ENCODE assay signal across 9 cellular contexts in genomic region chr12:57229041-57229633, GRCh38. TPM values are rescaled to one million over a fixed set of nuclear protein-coding genes. Genes with fewer than 3 reads are reported as not detected.
DNase-seq lines count a peak whose midpoint lies in the region; ATAC-seq and TF ChIP-seq lines count a peak whose summit lies in the region.
"Had no signal": no experiment of that assay in that cellular context is flagged by ENCODE, and none has a peak within 500 bp of the region (broad histone marks: within the 10 kb centered on the region; RNA-seq: fewer than 3 reads in every experiment).

No MANE protein-coding gene starts in this region.

- intact Hi-C loops in activated CD8-positive, alpha-beta T cell treated with anti-CD3 and anti-CD28 coated beads for 36 hours (cut with micrococcal nuclease) = no loop called here
- intact Hi-C loops in upper lobe of right lung (cut with DNase I) = no loop called here

- POLR2A ChIA-PET in activated CD8-positive, alpha-beta T cell treated with anti-CD3 and anti-CD28 coated beads for 36 hours (lab: Charles Lee) = interaction anchor here (0.9 to 12.7 kb wide), 8 partner anchors 9 to 291 kb away, joined by 3 to 238 read pairs (median 6); partner anchors contain the start of genes DDIT3 and STAC3

- H3K27me3 Mint-ChIP-seq in activated CD8-positive, alpha-beta T cell treated with anti-CD3 and anti-CD28 coated beads for 36 hours = peaks cover 28% of the 10 kb centered on the region

- peak overlapping the region; percentile 100 for H3K4me3 Mint-ChIP-seq in activated CD8-positive, alpha-beta T cell treated with anti-CD3 and anti-CD28 coated beads for 36 hours

- peaks cover 49% of the 10 kb centered on the region for H3K36me3 Mint-ChIP-seq in activated CD8-positive, alpha-beta T cell treated with anti-CD3 and anti-CD28 coated beads for 36 hours (ENCODE audit: low read depth)

- H3K4me1 Mint-ChIP-seq in activated CD8-positive, alpha-beta T cell treated with anti-CD3 and anti-CD28 coated beads for 36 hours (ENCODE audit: low read depth) = peaks cover 68% of the 10 kb centered on the region

- H3K27ac ChIP-seq in layer of hippocampus (ENCODE audit: low read depth, low read length) = peak overlapping the region; percentile 74
- peak overlapping the region; percentile 82 for H3K27ac ChIP-seq in upper lobe of right lung

- TF ChIP-seq CTCF in activated CD8-positive, alpha-beta T cell treated with anti-CD3 and anti-CD28 coated beads for 36 hours (IDR thresholded peaks at IDR 0.05) = no peak
- no peak for TF ChIP-seq CTCF in upper lobe of right lung (IDR thresholded peaks at IDR 0.05)

- peak overlapping the region; percentile 81 for H3K4me3 ChIP-seq in upper lobe of right lung

- CTCF ChIA-PET in activated CD8-positive, alpha-beta T cell treated with anti-CD3 and anti-CD28 coated beads for 36 hours (lab: Charles Lee) = interaction anchor here (0.8 to 13.6 kb wide), 8 partner anchors 12 to 229 kb away, joined by 3 to 431 read pairs (median 6); partner anchors contain the start of gene NXPH4

- no peak for DNase-seq in activated CD8-positive, alpha-beta T cell treated with anti-CD3 and anti-CD28 coated beads for 36 hours
- no peak for DNase-seq in upper lobe of right lung
- no peak for DNase-seq in activated effector memory CD4-positive, alpha-beta T cell treated with Interleukin-2 at 50 U/mL for 16 hours
- no peak for DNase-seq in NCI-H1092 (lab: John Stamatoyannopoulos, UW)

- H3K27me3 ChIP-seq in layer of hippocampus (ENCODE audit: control insufficient read depth, insufficient read depth, low read length) (peaks cover 22% of the 10 kb centered on the region), upper lobe of right lung (peaks cover 30% of the 10 kb centered on the region)

- peak overlapping the region; percentile 99 for H3K27ac Mint-ChIP-seq in activated CD8-positive, alpha-beta T cell treated with anti-CD3 and anti-CD28 coated beads for 36 hours

- peaks cover 29% of the 10 kb centered on the region for H3K36me3 ChIP-seq in upper lobe of right lung

- H3K4me1 ChIP-seq in upper lobe of right lung = peaks cover 33% of the 10 kb centered on the region

- ATAC-seq in GM18502 (IDR thresholded peaks at IDR 0.05; ENCODE audit: poor library complexity, unreplicated experiment) (peak; percentile 16), HG03280 (IDR thresholded peaks at IDR 0.05; ENCODE audit: unreplicated experiment) (peak; percentile 0), upper lobe of right lung (no peak), HG03520 (IDR thresholded peaks at IDR 0.05; ENCODE audit: unreplicated experiment) (no peak)
- peak; percentile 24 for ATAC-seq in activated CD8-positive, alpha-beta T cell treated with anti-CD3 and anti-CD28 coated beads for 36 hours

- H3K9me3 ChIP-seq in upper lobe of right lung = no peaks in the 10 kb centered on the region

- no peaks in the 10 kb centered on the region for H3K9me3 Mint-ChIP-seq in activated CD8-positive, alpha-beta T cell treated with anti-CD3 and anti-CD28 coated beads for 36 hours

RNA-seq across cellular contexts. Expression of gene SHMT2, which starts 0.4 kb away (rescaled TPM):
- 100 to 1,000 TPM; 480 to 529 TPM for total RNA-seq in activated CD8-positive, alpha-beta T cell treated with anti-CD3 and anti-CD28 coated beads for 36 hours
- total RNA-seq in upper lobe of right lung = 59.2 TPM

RNA-seq across cellular contexts. Expression of gene NXPH4, which starts 12.5 kb away (rescaled TPM):
- total RNA-seq in activated CD8-positive, alpha-beta T cell treated with anti-CD3 and anti-CD28 coated beads for 36 hours = under 1 TPM; 0.41 to 0.45 TPM
- total RNA-seq in upper lobe of right lung = not detected
- total RNA-seq: subcutaneous adipose tissue had no signal

RNA-seq across cellular contexts. Expression of gene STAC3, which starts 21.9 kb away (rescaled TPM):
- 1 to 10 TPM; 1.7 to 2.1 TPM for total RNA-seq in activated CD8-positive, alpha-beta T cell treated with anti-CD3 and anti-CD28 coated beads for 36 hours
- 6.0 TPM for total RNA-seq in upper lobe of right lung

Comparison
In these comparisons a context has a peak if more than half of its experiments do, and no peak if none do; other contexts are left out.
1. ATAC-seq: peak in GM18502 (single experiment), HG03280 (single experiment) and activated CD8-positive, alpha-beta T cell treated with anti-CD3 and anti-CD28 coated beads for 36 hours (single experiment); none in upper lobe of right lung (single experiment) and HG03520 (single experiment).